In genomic region chr2:65527451-65528240, GRCh38 we compare ENCODE assay signal across 1 cellular context.
TF ChIP-seq lines count a peak whose summit lies in the region.

No MANE protein-coding gene starts in this region.

TF ChIP-seq in K562, 482 proteins besides CTCF, POLR2A, EP300 and RAD21 (continued from another document and continues in another):
- TF ChIP-seq AFF4 (CRISPR knock-in tag; IDR thresholded peaks at IDR 0.05) (no peak), HBP1 (CRISPR knock-in tag; IDR thresholded peaks at IDR 0.05) (no peak), DLX4 (CRISPR knock-in tag; IDR thresholded peaks at IDR 0.05) (no peak), SNRNP70 (optimal IDR thresholded peaks at IDR 0.05; ENCODE audit: low read depth, low read length) (no peak), ZNF511 (CRISPR knock-in tag; IDR thresholded peaks at IDR 0.05) (no peak), CBX5 (IDR thresholded peaks at IDR 0.05; ENCODE audit: borderline replicate concordance, low read depth) (no peak), ZBTB43 (CRISPR knock-in tag; IDR thresholded peaks at IDR 0.05) (no peak), CBX3 (IDR thresholded peaks at IDR 0.05; ENCODE audit: borderline replicate concordance in 1 of 2, low read length in 2 of 2) (0 out of 3 replicates have a peak, but pooled peaks of 1 of the 2 experiments have one; percentile 9), TCF7 (IDR thresholded peaks at IDR 0.05; ENCODE audit: borderline replicate concordance) (no peak), ZZZ3 (IDR thresholded peaks at IDR 0.05) (no peak), ZNF124 (CRISPR knock-in tag; IDR thresholded peaks at IDR 0.05) (no peak), SMC3 (conservative IDR thresholded peaks at IDR 0.05; ENCODE audit: insufficient read depth, low read depth, low read length) (0 out of 2 replicates have a peak, but pooled peaks have one; percentile 11), CHAMP1 (IDR thresholded peaks at IDR 0.05) (no peak), MTA1 (IDR thresholded peaks at IDR 0.05; ENCODE audit: borderline replicate concordance) (peak; percentile 67; the same call in 1 of the 2 replicates), TCF3 (CRISPR knock-in tag; IDR thresholded peaks at IDR 0.05) (peak; percentile 80), CCNT2 (IDR thresholded peaks at IDR 0.05; ENCODE audit: borderline replicate concordance, extremely low read depth, insufficient read length, low read depth, low read length) (no peak), ZBTB11 (CRISPR knock-in tag; IDR thresholded peaks at IDR 0.05) (no peak), SRSF7 (optimal IDR thresholded peaks at IDR 0.05; ENCODE audit: low read depth, low read length) (no peak), ADNP (tag; IDR thresholded peaks at IDR 0.05) (peak; percentile 61; the same call in 1 of the 2 replicates), HDAC8 (tag; IDR thresholded peaks at IDR 0.05) (no peak), MLX (CRISPR knock-in tag; conservative IDR thresholded peaks at IDR 0.05) (no peak), RAD51 (IDR thresholded peaks at IDR 0.05; ENCODE audit: borderline replicate concordance, low read depth) (no peak), RNF2 (IDR thresholded peaks at IDR 0.05) (peak; percentile 72; the same call in 1 of the 2 replicates), SNIP1 (IDR thresholded peaks at IDR 0.05; ENCODE audit: low read depth) (no peak), ZNF518B (CRISPR knock-in tag; IDR thresholded peaks at IDR 0.05) (no peak), POLR2AphosphoS2 (IDR thresholded peaks at IDR 0.05; ENCODE audit: low read length) (no peak), THAP12 (CRISPR knock-in tag; IDR thresholded peaks at IDR 0.05) (no peak), NFE2 (IDR thresholded peaks at IDR 0.05; ENCODE audit: low read depth) (no peak), ZNF133 (CRISPR knock-in tag; IDR thresholded peaks at IDR 0.05) (no peak), SAP30 (IDR thresholded peaks at IDR 0.05; ENCODE audit: borderline replicate concordance, insufficient read depth, low read depth, low read length, poor library complexity, severe bottlenecking) (no peak), ZNF165 (CRISPR knock-in tag; IDR thresholded peaks at IDR 0.05; ENCODE audit: borderline replicate concordance) (no peak)
